9 cellular contexts compared by ENCODE assay signal in genomic region chr4:120049732-120050494, GRCh38. TPM values are rescaled to one million over a fixed set of nuclear protein-coding genes. Genes with fewer than 3 reads are reported as not detected.
DNase-seq lines count a peak whose midpoint lies in the region; ATAC-seq, FAIRE-seq and TF ChIP-seq lines count a peak whose summit lies in the region.
"Had no signal": no experiment of that assay in that cellular context is flagged by ENCODE, and none has a peak within 500 bp of the region (broad histone marks: within the 10 kb centered on the region; RNA-seq: fewer than 3 reads in every experiment).

No MANE protein-coding gene starts in this region.

- CTCF ChIA-PET in activated CD8-positive, alpha-beta T cell treated with anti-CD3 and anti-CD28 coated beads for 36 hours (lab: Charles Lee): interaction anchor here (0.7 to 3.2 kb wide), 4 partner anchors 19 to 487 kb away, joined by 3 to 21 read pairs (median 4); partner anchors contain the start of gene PDE5A

- peaks cover 2% of the 10 kb centered on the region for H3K36me3 Mint-ChIP-seq in activated CD8-positive, alpha-beta T cell treated with anti-CD3 and anti-CD28 coated beads for 36 hours (ENCODE audit: low read depth)
- no peaks in the 10 kb centered on the region for H3K36me3 Mint-ChIP-seq in memory B cell
- H3K36me3 Mint-ChIP-seq: activated naive CD4-positive, alpha-beta T cell treated with anti-CD3 and anti-CD28 coated beads, Interleukin-2, amount 50 U/mL, for 24 hours had no signal

- POLR2A ChIA-PET in activated CD8-positive, alpha-beta T cell treated with anti-CD3 and anti-CD28 coated beads for 36 hours (lab: Charles Lee): no interaction called here

- TF ChIP-seq CTCF in activated CD8-positive, alpha-beta T cell treated with anti-CD3 and anti-CD28 coated beads for 36 hours (IDR thresholded peaks at IDR 0.05): peak; percentile 61

- ATAC-seq in HG03354 (IDR thresholded peaks at IDR 0.05; ENCODE audit: poor library complexity, severe bottlenecking, unreplicated experiment) (peak; percentile 92), memory B cell (ENCODE audit: low read depth) (peak; percentile 91)
- peak; percentile 93 for ATAC-seq in activated CD8-positive, alpha-beta T cell treated with anti-CD3 and anti-CD28 coated beads for 36 hours

- DNase-seq in CD1c-positive myeloid dendritic cell (ENCODE audit: extremely low spot score): peak; percentile 90
- peak; percentile 27 for DNase-seq in GM19239 (ENCODE audit: insufficient read length, low spot score)
- peak; percentile 81 for DNase-seq in NCI-H69 (lab: John Stamatoyannopoulos, UW)
- DNase-seq in activated CD8-positive, alpha-beta T cell treated with anti-CD3 and anti-CD28 coated beads for 36 hours: peak; percentile 81
- DNase-seq in effector CD8-positive, alpha-beta T cell (lab: John Stamatoyannopoulos, UW): peak; percentile 51
- DNase-seq in memory B cell (ENCODE audit: low spot score in 2 of 2): peak; percentile 79 to 81
- peak; percentile 57 for DNase-seq in stimulated activated CD8-positive, alpha-beta memory T cell treated with anti-CD3 and anti-CD28 coated beads, Interleukin-12 subunit alpha, Interleukin-12 subunit beta, amount 100 ng/mL, for 1 hour (ENCODE audit: low read depth)

- no peak overlapping the region for H3K4me3 Mint-ChIP-seq in activated CD8-positive, alpha-beta T cell treated with anti-CD3 and anti-CD28 coated beads for 36 hours
- peak overlapping the region; percentile 0 for H3K4me3 Mint-ChIP-seq in memory B cell
- H3K4me3 Mint-ChIP-seq: activated naive CD4-positive, alpha-beta T cell treated with anti-CD3 and anti-CD28 coated beads, Interleukin-2, amount 50 U/mL, for 24 hours had no signal

- H3K27ac Mint-ChIP-seq in activated CD8-positive, alpha-beta T cell treated with anti-CD3 and anti-CD28 coated beads for 36 hours: peak overlapping the region; percentile 70
- H3K27ac Mint-ChIP-seq in memory B cell: no peak overlapping the region
- H3K27ac Mint-ChIP-seq: activated naive CD4-positive, alpha-beta T cell treated with anti-CD3 and anti-CD28 coated beads, Interleukin-2, amount 50 U/mL, for 24 hours had no signal

- FAIRE-seq in GM19239 (lab: Jason Lieb, UNC): peak; percentile 93

- intact Hi-C loops in activated CD8-positive, alpha-beta T cell treated with anti-CD3 and anti-CD28 coated beads for 36 hours (cut with micrococcal nuclease): loop anchor here (2.0 to 10.0 kb wide), 3 partner anchors 421 to 1068 kb away; partner anchors contain the start of gene PDE5A

- no peaks in the 10 kb centered on the region for H3K9me3 Mint-ChIP-seq in activated CD8-positive, alpha-beta T cell treated with anti-CD3 and anti-CD28 coated beads for 36 hours
- no peaks in the 10 kb centered on the region for H3K9me3 Mint-ChIP-seq in memory B cell
- H3K9me3 Mint-ChIP-seq: activated naive CD4-positive, alpha-beta T cell treated with anti-CD3 and anti-CD28 coated beads, Interleukin-2, amount 50 U/mL, for 24 hours had no signal

- no peaks in the 10 kb centered on the region for H3K27me3 Mint-ChIP-seq in activated CD8-positive, alpha-beta T cell treated with anti-CD3 and anti-CD28 coated beads for 36 hours
- no peaks in the 10 kb centered on the region for H3K27me3 Mint-ChIP-seq in memory B cell
- H3K27me3 Mint-ChIP-seq: activated naive CD4-positive, alpha-beta T cell treated with anti-CD3 and anti-CD28 coated beads, Interleukin-2, amount 50 U/mL, for 24 hours had no signal

- H3K4me1 Mint-ChIP-seq in activated CD8-positive, alpha-beta T cell treated with anti-CD3 and anti-CD28 coated beads for 36 hours (ENCODE audit: low read depth): peaks cover 5% of the 10 kb centered on the region
- H3K4me1 Mint-ChIP-seq in memory B cell: peaks cover 12% of the 10 kb centered on the region

RNA-seq across cellular contexts. Expression of gene MAD2L1, which starts 16.7 kb away (rescaled TPM):
- total RNA-seq in activated CD8-positive, alpha-beta T cell treated with anti-CD3 and anti-CD28 coated beads for 36 hours: 10 to 100 TPM; 99.6 TPM

Comparison
In these comparisons a context has a peak if more than half of its experiments do, and no peak if none do; other contexts are left out.
1. Peak in every context shown above with its lines: DNase-seq and ATAC-seq.
2. DNase-seq: peak in every context shown above with its lines; median percentile 90 in CD1c-positive myeloid dendritic cell; 81 in NCI-H69; 81 in activated CD8-positive, alpha-beta T cell treated with anti-CD3 and anti-CD28 coated beads for 36 hours; 80 in memory B cell; 57 in stimulated activated CD8-positive, alpha-beta memory T cell treated with anti-CD3 and anti-CD28 coated beads, Interleukin-12 subunit alpha, Interleukin-12 subunit beta, amount 100 ng/mL, for 1 hour; 51 in effector CD8-positive, alpha-beta T cell; 27 in GM19239.